ENCODE assay signal across 1 cellular context in genomic region chr18:26312196-26312595, GRCh38.
TF ChIP-seq lines count a peak whose summit lies in the region.

No MANE protein-coding gene starts in this region.

TF ChIP-seq in SK-N-SH treated with all-trans-retinoic acid at 6 μM for 48 hours, 23 proteins besides CTCF, POLR2A, EP300 and RAD21 (continued from another document):
- no peak for TF ChIP-seq ZNF565 (CRISPR knock-in tag; conservative IDR thresholded peaks at IDR 0.05; ENCODE audit: low read depth)
- TF ChIP-seq CREB5 (CRISPR knock-in tag; IDR thresholded peaks at IDR 0.05; ENCODE audit: low read depth) = no peak
- TF ChIP-seq TCF4 (CRISPR knock-in tag; IDR thresholded peaks at IDR 0.05; ENCODE audit: borderline replicate concordance) = no peak
- no peak for TF ChIP-seq OSR1 (CRISPR knock-in tag; IDR thresholded peaks at IDR 0.05)
- TF ChIP-seq CSRNP3 (CRISPR knock-in tag; IDR thresholded peaks at IDR 0.05) = no peak
- no peak for TF ChIP-seq ZNF70 (CRISPR knock-in tag; IDR thresholded peaks at IDR 0.05)
- TF ChIP-seq ARNTL (CRISPR knock-in tag; IDR thresholded peaks at IDR 0.05; ENCODE audit: borderline replicate concordance, low read depth) = no peak
- TF ChIP-seq ZFP3 (CRISPR knock-in tag; IDR thresholded peaks at IDR 0.05) = no peak
